ENCODE assay signal across 15 cellular contexts in genomic region chr9:78620764-78621163, GRCh38.
DNase-seq lines count a peak whose midpoint lies in the region; ATAC-seq, FAIRE-seq and TF ChIP-seq lines count a peak whose summit lies in the region.
"Had no signal": no experiment of that assay in that cellular context is flagged by ENCODE, and none has a peak within 500 bp of the region (broad histone marks: within the 10 kb centered on the region; RNA-seq: fewer than 3 reads in every experiment).

No MANE protein-coding gene starts in this region.

- H2AFZ ChIP-seq in MM.1S (ENCODE audit: low read length) = no peak overlapping the region

- H3F3A ChIP-seq in MM.1S (ENCODE audit: insufficient read depth, low read length) = no peaks in the 10 kb centered on the region

- no peaks in the 10 kb centered on the region for H3K27me3 ChIP-seq in MM.1S (replicated peaks; ENCODE audit: insufficient read depth, low read length)
- H3K27me3 ChIP-seq: colonic mucosa had no signal

- peak; percentile 71 for DNase-seq in ELR (ENCODE audit: low read depth)
- DNase-seq in RCC 7860 (ENCODE audit: low spot score) = peak; percentile 44
- DNase-seq in epithelial cell of prostate (ENCODE audit: low read depth, low spot score) = no peak
- peak; percentile 14 for DNase-seq in renal cortical epithelial cell (ENCODE audit: low read depth)
- DNase-seq in MM.1S = no peak
- no peak for DNase-seq in pons (ENCODE audit: low spot score)
- DNase-seq in SHP77 treated with DMSO at 0.1 percent for 48 hours (lab: John Stamatoyannopoulos, UW) = no peak
- DNase-seq: CD8-positive, alpha-beta memory T cell; colonic mucosa; foreskin melanocyte; NCI-H1048; stimulated activated CD4-positive, alpha-beta T cell treated with anti-CD3 and anti-CD28 coated beads, Interleukin-4, amount 100 ng/mL, for 1 hour had no signal

- peak overlapping the region; percentile 36 for H3K27ac ChIP-seq in epithelial cell of prostate
- no peak overlapping the region for H3K27ac ChIP-seq in MM.1S (ENCODE audit: low read length)
- H3K27ac ChIP-seq: colonic mucosa had no signal

- no peak overlapping the region for H3K9ac ChIP-seq in MM.1S (ENCODE audit: low read length)

- no peak for ATAC-seq in GM19035 (IDR thresholded peaks at IDR 0.05; ENCODE audit: unreplicated experiment)

- H4K20me1 ChIP-seq in MM.1S (ENCODE audit: insufficient read depth, low read length) = no peaks in the 10 kb centered on the region

- H3K9me3 ChIP-seq in MM.1S (replicated peaks; ENCODE audit: insufficient read depth, low read length) = no peaks in the 10 kb centered on the region
- H3K9me3 ChIP-seq: colonic mucosa, HAP-1 had no signal

- H3K4me3 ChIP-seq in MM.1S (ENCODE audit: low read length) = no peak overlapping the region
- H3K4me3 ChIP-seq: colonic mucosa, HAP-1 had no signal

- FAIRE-seq in RCC 7860 (lab: Jason Lieb, UNC) = no peak
- FAIRE-seq: keratinocyte had no signal

- no peaks in the 10 kb centered on the region for H3K9me2 ChIP-seq in MM.1S (replicated peaks; ENCODE audit: insufficient read depth, low read length)

- H3K4me1 ChIP-seq in MM.1S (ENCODE audit: low read length) = no peaks in the 10 kb centered on the region
- H3K4me1 ChIP-seq: colonic mucosa, HAP-1 had no signal

- no peak for TF ChIP-seq CTCF in MM.1S (IDR thresholded peaks at IDR 0.05; ENCODE audit: low read length)

- H3K4me2 ChIP-seq in MM.1S (ENCODE audit: low read depth, low read length) = no peak overlapping the region

- H3K79me2 ChIP-seq in MM.1S (ENCODE audit: low read length) = no peaks in the 10 kb centered on the region

- H3K36me3 ChIP-seq in MM.1S (replicated peaks; ENCODE audit: insufficient read depth, low read length) = no peaks in the 10 kb centered on the region
- H3K36me3 ChIP-seq: colonic mucosa, HAP-1 had no signal

Comparison
In these comparisons a context has a peak if more than half of its experiments do, and no peak if none do; other contexts are left out.
1. DNase-seq: peak in ELR (single experiment), RCC 7860 (single experiment) and renal cortical epithelial cell (single experiment); none in epithelial cell of prostate (single experiment), MM.1S (single experiment), pons (single experiment) and SHP77 treated with DMSO at 0.1 percent for 48 hours (single experiment).